24 cellular contexts compared by ENCODE assay signal in genomic region chr10:125230251-125230650, GRCh38.
"Had no signal": no experiment of that assay in that cellular context is flagged by ENCODE, and none has a peak within 500 bp of the region (broad histone marks: within the 10 kb centered on the region; RNA-seq: fewer than 3 reads in every experiment).

No MANE protein-coding gene starts in this region.

- H3K4me3 Mint-ChIP-seq: dendritic cell treated with granulocyte-macrophage colony-stimulating factor and Interleukin-4, amounts not matched to agents 40 ng/mL and 50 ng/mL, for 4 days; effector memory CD8-positive, alpha-beta T cell; endodermal cell; mesothelial cell of epicardium; naive B cell had no signal

- DNase-seq: colonic mucosa; cortex of kidney; effector CD8-positive, alpha-beta T cell; effector memory CD8-positive, alpha-beta T cell; erythroblast; esophagus squamous epithelium; foreskin keratinocyte; heart left ventricle; hypothalamus; left cardiac atrium; left lung; left ventricle myocardium superior; lower lobe of right lung; mesenchymal stem cell; mucosa of descending colon; naive B cell had no signal

- H3K27ac Mint-ChIP-seq: dendritic cell treated with granulocyte-macrophage colony-stimulating factor and Interleukin-4, amounts not matched to agents 40 ng/mL and 50 ng/mL, for 4 days; effector memory CD8-positive, alpha-beta T cell; endodermal cell; mesothelial cell of epicardium had no signal

- H3K9me3 Mint-ChIP-seq: endodermal cell, mesothelial cell of epicardium had no signal

- H3K9me3 ChIP-seq: colonic mucosa, esophagus squamous epithelium, gastroesophageal sphincter, heart left ventricle, lower lobe of right lung, mucosa of descending colon had no signal

- FAIRE-seq: endometrium, frontal cortex, islet of Langerhans, keratinocyte had no signal

- H3K27me3 Mint-ChIP-seq: dendritic cell treated with granulocyte-macrophage colony-stimulating factor and Interleukin-4, amounts not matched to agents 40 ng/mL and 50 ng/mL, for 4 days had no signal

- H3K36me3 Mint-ChIP-seq: mesothelial cell of epicardium, naive B cell had no signal

- ATAC-seq: effector memory CD8-positive, alpha-beta T cell; foreskin keratinocyte; gastroesophageal sphincter; heart left ventricle; left cardiac atrium; left lung; left ventricle myocardium superior; lower lobe of right lung; mucosa of descending colon had no signal
